ENCODE assay signal across 8 cellular contexts in the genomic region with DNA sequence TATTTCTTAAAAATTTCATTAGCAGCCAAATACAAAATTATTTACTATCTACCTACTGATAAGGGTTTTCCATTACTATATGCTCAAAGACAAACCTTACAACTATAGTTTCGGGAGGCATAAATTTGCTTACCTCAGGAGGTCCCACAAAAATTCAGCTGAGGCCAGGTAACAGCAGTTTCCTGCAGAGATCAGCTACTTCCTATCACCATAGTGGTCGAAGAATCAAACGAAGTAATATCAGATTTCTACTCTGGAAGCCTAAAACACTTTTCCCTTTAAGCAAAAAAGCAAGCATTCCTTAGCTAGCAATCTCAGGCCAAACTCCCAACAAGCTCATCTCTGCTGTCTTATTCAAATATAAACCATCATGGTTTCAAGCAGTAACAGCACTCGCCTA. TPM values are rescaled to one million over a fixed set of nuclear protein-coding genes. Genes with fewer than 3 reads are reported as not detected.
DNase-seq lines count a peak whose midpoint lies in the region; ATAC-seq, FAIRE-seq and TF ChIP-seq lines count a peak whose summit lies in the region.

No MANE protein-coding gene starts in this region.

- H3K27me3 Mint-ChIP-seq in HFFc6 (ENCODE audit: insufficient read depth): peaks cover 1% of the 10 kb centered on the region; the same call in 1 of the 2 replicates

- peaks cover 30% of the 10 kb centered on the region for H3K4me1 Mint-ChIP-seq in HFFc6 (ENCODE audit: low read depth)

- ATAC-seq in gastroesophageal sphincter (no peak), HG03196 (IDR thresholded peaks at IDR 0.05; ENCODE audit: unreplicated experiment) (no peak), GM21576 (IDR thresholded peaks at IDR 0.05; ENCODE audit: unreplicated experiment) (no peak)

- H3K27ac ChIP-seq in small intestine (ENCODE audit: low read depth in 1 of 2, low read length in 1 of 2) (peak overlapping the region; percentile 27 to 85), WERI-Rb-1 (no peak overlapping the region), gastroesophageal sphincter (peak overlapping the region in 2 of 4 donors; percentile 27 to 95)

- peak overlapping the region; percentile 92 for H3K27ac Mint-ChIP-seq in HFFc6

- FAIRE-seq in small intestine (lab: Jason Lieb, UNC): no peak

- H3K36me3 ChIP-seq in small intestine (ENCODE audit: control insufficient read depth in 2 of 2, insufficient read depth in 2 of 2, low read length in 2 of 2) (no peaks in the 10 kb centered on the region), WERI-Rb-1 (peaks cover 26% of the 10 kb centered on the region), gastroesophageal sphincter (no peaks in the 10 kb centered on the region)

- no peak for TF ChIP-seq POLR2A in gastroesophageal sphincter (IDR thresholded peaks at IDR 0.05)

- no peaks in the 10 kb centered on the region for H3K9me3 Mint-ChIP-seq in HFFc6

- H3K9me3 ChIP-seq in small intestine (ENCODE audit: control insufficient read depth, low read depth) (no peaks in the 10 kb centered on the region), WERI-Rb-1 (ENCODE audit: severe bottlenecking) (no peaks in the 10 kb centered on the region), gastroesophageal sphincter (no peaks in the 10 kb centered on the region)

- H3K27me3 ChIP-seq in small intestine (ENCODE audit: control insufficient read depth in 2 of 2, insufficient read depth in 2 of 2, low read length in 2 of 2) (no peaks in the 10 kb centered on the region), WERI-Rb-1 (ENCODE audit: insufficient read depth, low read depth, severe bottlenecking) (no peaks in the 10 kb centered on the region), gastroesophageal sphincter (no peaks in the 10 kb centered on the region)

- TF ChIP-seq CTCF in HFFc6 (IDR thresholded peaks at IDR 0.05) (no peak), WI38 (IDR thresholded peaks at IDR 0.05; ENCODE audit: low read depth, low read length) (no peak), fibroblast of villous mesenchyme (IDR thresholded peaks at IDR 0.05; ENCODE audit: insufficient read depth, low read depth, low read length) (no peak), WERI-Rb-1 (IDR thresholded peaks at IDR 0.05; ENCODE audit: low read depth, low read length) (no peak), gastroesophageal sphincter (IDR thresholded peaks at IDR 0.05) (no peak)

- no peak for DNase-seq in HFFc6
- peak; percentile 36 for DNase-seq in fibroblast of villous mesenchyme (ENCODE audit: low read depth)
- DNase-seq in small intestine: peak; percentile 15
- no peak for DNase-seq in WERI-Rb-1

- peak overlapping the region; percentile 66 for H3K4me3 ChIP-seq in WI38 (ENCODE audit: low read depth, low read length)
- peak overlapping the region; percentile 78 for H3K4me3 ChIP-seq in fibroblast of villous mesenchyme (ENCODE audit: low read depth, low read length)
- H3K4me3 ChIP-seq in small intestine (ENCODE audit: low read depth in 1 of 2, low read length in 2 of 2): peak overlapping the region in 1 of 2 donors; percentile 73
- H3K4me3 ChIP-seq in WERI-Rb-1 (ENCODE audit: low read depth, low read length): no peak overlapping the region
- H3K4me3 ChIP-seq in gastroesophageal sphincter: peak overlapping the region in 1 of 2 donors; percentile 10

- TF ChIP-seq EP300 in gastroesophageal sphincter (IDR thresholded peaks at IDR 0.05): no peak

- peaks cover 17% of the 10 kb centered on the region; the same call in 1 of the 2 replicates for H3K36me3 Mint-ChIP-seq in HFFc6 (ENCODE audit: low read depth)

- peak overlapping the region; percentile 97 for H3K4me3 Mint-ChIP-seq in HFFc6

- WGBS in small intestine, 3 donors: 4 to 12% (median 6%) methylated on average over 4 of the region's 4 CpGs
- WGBS in gastroesophageal sphincter (ENCODE audit: low coverage in 1 of 2), 2 donors: 18 to 37% methylated on average over 4 of the region's 4 CpGs

- peaks cover 0 to 7% of the 10 kb centered on the region in 2 donors for H3K4me1 ChIP-seq in small intestine (ENCODE audit: control insufficient read depth in 2 of 2, insufficient read depth in 1 of 2, low read depth in 1 of 2, low read length in 1 of 2)
- peaks cover 0 to 80% (median 28%) of the 10 kb centered on the region in 3 donors for H3K4me1 ChIP-seq in gastroesophageal sphincter

RNA-seq across cellular contexts. Expression of a gene that starts 3.1 kb away (rescaled TPM):
- total RNA-seq in HFFc6 (2021; fragmentation: NEBNext Ultra II Directional; extraction: Animal tissue kit (Norgen Biotek cat#: 25700)): 100 to 1,000 TPM; 109 to 140 (median 131) TPM
- total RNA-seq in fibroblast of villous mesenchyme (87.6 and 121 TPM in 2 replicates), gastroesophageal sphincter (100 to 1,000 TPM; 107 to 175 (median 137) TPM)
- 10 to 100 TPM; 75.1 to 85.0 (median 84.1) TPM for polyA plus RNA-seq in small intestine

RNA-seq across cellular contexts. Expression of a gene that starts 59.8 kb away (rescaled TPM):
- total RNA-seq in HFFc6 (2021; fragmentation: NEBNext Ultra II Directional; extraction: Animal tissue kit (Norgen Biotek cat#: 25700)): 100 to 1,000 TPM; 102 to 149 (median 125) TPM
- total RNA-seq in fibroblast of villous mesenchyme (7.3 and 13.2 TPM in 2 replicates), gastroesophageal sphincter (1 to 10 TPM in 2 of 4 donors, under 1 TPM in 1, not detected in 1; 0.82 to 5.0 (median 1.9) TPM)
- 10 to 100 TPM; 21.8 to 55.1 (median 28.6) TPM for polyA plus RNA-seq in small intestine

Comparison
In these comparisons a context has a peak if more than half of its experiments do, and no peak if none do; other contexts are left out.
1. DNase-seq: peak in fibroblast of villous mesenchyme (single experiment) and small intestine (single experiment); none in HFFc6 (single experiment) and WERI-Rb-1 (single experiment).